In genomic region chr6:106168097-106168888, GRCh38 we compare ENCODE assay signal across 1 cellular context.
TF ChIP-seq lines count a peak whose summit lies in the region.

No MANE protein-coding gene starts in this region.

TF ChIP-seq in GM12878, 131 proteins besides CTCF, POLR2A, EP300 and RAD21 (continued from another document):
- TF ChIP-seq, protein P1, sequence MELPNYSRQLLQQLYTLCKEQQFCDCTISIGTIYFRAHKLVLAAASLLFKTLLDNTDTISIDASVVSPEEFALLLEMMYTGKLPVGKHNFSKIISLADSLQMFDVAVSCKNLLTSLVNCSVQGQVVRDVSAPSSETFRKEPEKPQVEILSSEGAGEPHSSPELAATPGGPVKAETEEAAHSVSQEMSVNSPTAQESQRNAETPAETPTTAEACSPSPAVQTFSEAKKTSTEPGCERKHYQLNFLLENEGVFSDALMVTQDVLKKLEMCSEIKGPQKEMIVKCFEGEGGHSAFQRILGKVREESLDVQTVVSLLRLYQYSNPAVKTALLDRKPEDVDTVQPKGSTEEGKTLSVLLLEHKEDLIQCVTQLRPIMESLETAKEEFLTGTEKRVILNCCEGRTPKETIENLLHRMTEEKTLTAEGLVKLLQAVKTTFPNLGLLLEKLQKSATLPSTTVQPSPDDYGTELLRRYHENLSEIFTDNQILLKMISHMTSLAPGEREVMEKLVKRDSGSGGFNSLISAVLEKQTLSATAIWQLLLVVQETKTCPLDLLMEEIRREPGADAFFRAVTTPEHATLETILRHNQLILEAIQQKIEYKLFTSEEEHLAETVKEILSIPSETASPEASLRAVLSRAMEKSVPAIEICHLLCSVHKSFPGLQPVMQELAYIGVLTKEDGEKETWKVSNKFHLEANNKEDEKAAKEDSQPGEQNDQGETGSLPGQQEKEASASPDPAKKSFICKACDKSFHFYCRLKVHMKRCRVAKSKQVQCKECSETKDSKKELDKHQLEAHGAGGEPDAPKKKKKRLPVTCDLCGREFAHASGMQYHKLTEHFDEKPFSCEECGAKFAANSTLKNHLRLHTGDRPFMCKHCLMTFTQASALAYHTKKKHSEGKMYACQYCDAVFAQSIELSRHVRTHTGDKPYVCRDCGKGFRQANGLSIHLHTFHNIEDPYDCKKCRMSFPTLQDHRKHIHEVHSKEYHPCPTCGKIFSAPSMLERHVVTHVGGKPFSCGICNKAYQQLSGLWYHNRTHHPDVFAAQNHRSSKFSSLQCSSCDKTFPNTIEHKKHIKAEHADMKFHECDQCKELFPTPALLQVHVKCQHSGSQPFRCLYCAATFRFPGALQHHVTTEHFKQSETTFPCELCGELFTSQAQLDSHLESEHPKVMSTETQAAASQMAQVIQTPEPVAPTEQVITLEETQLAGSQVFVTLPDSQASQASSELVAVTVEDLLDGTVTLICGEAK (IDR thresholded peaks at IDR 0.05; ENCODE audit: borderline replicate concordance), result no peak
- TF ChIP-seq, protein P2, sequence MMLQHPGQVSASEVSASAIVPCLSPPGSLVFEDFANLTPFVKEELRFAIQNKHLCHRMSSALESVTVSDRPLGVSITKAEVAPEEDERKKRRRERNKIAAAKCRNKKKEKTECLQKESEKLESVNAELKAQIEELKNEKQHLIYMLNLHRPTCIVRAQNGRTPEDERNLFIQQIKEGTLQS (IDR thresholded peaks at IDR 0.05; ENCODE audit: borderline replicate concordance, extremely low read depth, low read depth, low read length), result no peak
- TF ChIP-seq TCF7 (IDR thresholded peaks at IDR 0.05; ENCODE audit: borderline replicate concordance) (no peak), NR2C2 (IDR thresholded peaks at IDR 0.05; ENCODE audit: borderline replicate concordance, control insufficient read depth, insufficient read length, low read depth) (no peak), KLF5 (IDR thresholded peaks at IDR 0.05; ENCODE audit: partially characterized antibody) (no peak), SIX5 (IDR thresholded peaks at IDR 0.05; ENCODE audit: low read depth, low read length, severe bottlenecking) (no peak), NR2C1 (IDR thresholded peaks at IDR 0.05) (no peak), ZNF207 (IDR thresholded peaks at IDR 0.05; ENCODE audit: borderline replicate concordance) (no peak), HCFC1 (IDR thresholded peaks at IDR 0.05; ENCODE audit: low read length) (no peak)
- TF ChIP-seq, protein P3, sequence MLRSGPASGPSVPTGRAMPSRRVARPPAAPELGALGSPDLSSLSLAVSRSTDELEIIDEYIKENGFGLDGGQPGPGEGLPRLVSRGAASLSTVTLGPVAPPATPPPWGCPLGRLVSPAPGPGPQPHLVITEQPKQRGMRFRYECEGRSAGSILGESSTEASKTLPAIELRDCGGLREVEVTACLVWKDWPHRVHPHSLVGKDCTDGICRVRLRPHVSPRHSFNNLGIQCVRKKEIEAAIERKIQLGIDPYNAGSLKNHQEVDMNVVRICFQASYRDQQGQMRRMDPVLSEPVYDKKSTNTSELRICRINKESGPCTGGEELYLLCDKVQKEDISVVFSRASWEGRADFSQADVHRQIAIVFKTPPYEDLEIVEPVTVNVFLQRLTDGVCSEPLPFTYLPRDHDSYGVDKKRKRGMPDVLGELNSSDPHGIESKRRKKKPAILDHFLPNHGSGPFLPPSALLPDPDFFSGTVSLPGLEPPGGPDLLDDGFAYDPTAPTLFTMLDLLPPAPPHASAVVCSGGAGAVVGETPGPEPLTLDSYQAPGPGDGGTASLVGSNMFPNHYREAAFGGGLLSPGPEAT (IDR thresholded peaks at IDR 0.05; ENCODE audit: low read depth), result no peak
